ENCODE assay signal across 8 cellular contexts in the genomic region with DNA sequence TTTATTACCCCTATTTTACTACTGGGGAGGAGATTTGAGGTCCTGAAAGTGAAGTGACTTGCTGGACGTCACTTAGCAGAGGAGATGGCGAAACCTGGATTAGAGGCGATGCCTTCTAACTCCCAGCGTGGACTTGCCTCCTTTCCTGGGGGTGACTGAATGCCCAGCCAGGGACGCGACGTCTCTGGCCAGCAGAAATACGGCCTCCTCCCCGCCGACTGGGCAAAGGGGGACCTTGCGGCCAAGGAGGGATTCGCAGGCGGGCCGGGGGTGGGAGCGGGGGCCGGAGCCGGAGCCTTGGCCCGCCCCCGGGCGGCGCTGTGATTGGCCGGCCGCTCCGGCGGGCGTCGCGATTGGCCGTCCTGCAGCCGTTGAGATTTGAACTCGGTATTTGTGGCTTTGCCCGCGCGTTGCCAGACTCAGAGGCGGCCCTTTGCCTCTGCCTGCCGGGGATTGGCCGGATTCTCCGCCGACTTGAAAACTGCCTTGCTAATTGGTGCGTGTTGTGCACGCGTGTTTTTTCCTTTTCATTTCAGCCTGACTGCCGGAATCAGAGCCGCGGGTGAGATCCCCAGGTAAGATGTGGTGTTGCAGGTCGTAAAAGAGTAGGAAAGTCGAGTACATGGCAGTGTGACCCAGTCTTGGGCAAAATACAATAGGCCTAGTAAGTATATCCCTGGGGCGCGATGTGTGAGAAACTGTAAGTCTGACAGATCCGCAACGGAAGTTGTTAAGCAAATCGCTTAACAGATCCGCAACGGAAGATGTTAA. TPM values are rescaled to one million over a fixed set of nuclear protein-coding genes. Genes with fewer than 3 reads are reported as not detected.
A peak's percentile ranks its signal among the peaks of the same experiment; 100 is the strongest.
DNase-seq lines count a peak whose midpoint lies in the region; ATAC-seq, FAIRE-seq and TF ChIP-seq lines count a peak whose summit lies in the region.

Gene NCAPD2, plus strand, starts transcription at position 523 of the 771 bp plus-strand sequence. CDS start 997 bp downstream, outside the sequence.

- POLR2A ChIA-PET in AG04450 (lab: Yijun Ruan, JAX) = interaction anchor here (0.6 to 1.9 kb wide), 11 partner anchors 11 to 168 kb away, joined by 3 to 34 read pairs (median 4); partner anchors contain the start of genes GAPDH, LTBR and VAMP1

- ATAC-seq in GM18873 (IDR thresholded peaks at IDR 0.05; ENCODE audit: low FRiP score, unreplicated experiment) = peak; percentile 70
- ATAC-seq in HG03139 (IDR thresholded peaks at IDR 0.05; ENCODE audit: unreplicated experiment) = peak; percentile 77

- peak; percentile 88 for DNase-seq in AG04450 (ENCODE audit: low read depth, low spot score)
- DNase-seq in NCI-H2227 (lab: John Stamatoyannopoulos, UW; ENCODE audit: unreplicated experiment) = peak; percentile 95
- DNase-seq in bronchial epithelial cell (ENCODE audit: low read depth) = peak; percentile 88
- DNase-seq in iPS-NIHi7 (ENCODE audit: extremely low spot score) = peak; percentile 98
- peak; percentile 91 for DNase-seq in smooth muscle cell of the brain vasculature (ENCODE audit: low read depth, low spot score)

- H3K36me3 ChIP-seq in bronchial epithelial cell (ENCODE audit: control insufficient read depth, insufficient read depth, low read length) = peaks cover 3% of the 10 kb centered on the region

- H3K4me3 ChIP-seq in AG04450 (ENCODE audit: low read depth, low read length) (peak within 1 kb of the TSS; percentile 97), WI38 (ENCODE audit: low read depth, low read length) (peak within 1 kb of the TSS; percentile 98), bronchial epithelial cell (ENCODE audit: low read depth, low read length) (peak within 1 kb of the TSS; percentile 59)

- no peak for FAIRE-seq in bronchial epithelial cell (lab: Jason Lieb, UNC)

- peak within 1 kb of the TSS; percentile 97 for H3K27ac ChIP-seq in AG04450 (ENCODE audit: low read depth, low read length)

- H3K9me3 ChIP-seq in AG04450 (ENCODE audit: control insufficient read depth, insufficient read depth, low read length) = no peaks in the 10 kb centered on the region

- H3K27me3 ChIP-seq in AG04450 (ENCODE audit: control insufficient read depth, insufficient read depth, low read length) (no peaks in the 10 kb centered on the region), bronchial epithelial cell (ENCODE audit: control insufficient read depth, insufficient read depth, low read length) (no peaks in the 10 kb centered on the region)

- CTCF ChIA-PET in AG04450 (lab: Charles Lee) = interaction anchor here (0.8 to 1.0 kb wide), 2 partner anchors 23 to 29 kb away, joined by 3 to 4 read pairs; partner anchors contain the start of gene VAMP1

- TF ChIP-seq CTCF in AG04450 (IDR thresholded peaks at IDR 0.05; ENCODE audit: low read depth, low read length) = peak; percentile 35; the same call in 1 of the 2 replicates
- TF ChIP-seq CTCF in WI38 (IDR thresholded peaks at IDR 0.05; ENCODE audit: low read depth, low read length) = 0 out of 2 replicates have a peak, but pooled peaks have one; percentile 18
- peak; percentile 13 for TF ChIP-seq CTCF in bronchial epithelial cell (IDR thresholded peaks at IDR 0.05; ENCODE audit: insufficient read depth, low read length, severe bottlenecking)

RNA-seq across cellular contexts. Expression of gene NCAPD2, which starts in this region (rescaled TPM):
- polyA plus RNA-seq in AG04450 (2011; rRNA removed) = 36.1 and 38.4 TPM in 2 replicates
- polyA minus RNA-seq in AG04450 (2011; rRNA and poly(A)+ RNA removed) = 55.6 and 63.1 TPM in 2 replicates
- 14.7 and 17.9 TPM in 2 replicates for total RNA-seq in bronchial epithelial cell

Comparison
In these comparisons a context has a peak if more than half of its experiments do, and no peak if none do; other contexts are left out.
1. Peak in every context shown above with its lines: DNase-seq, ATAC-seq, H3K4me3 ChIP-seq and H3K27ac ChIP-seq.